ENCODE assay signal across 1 cellular context in the genomic region with DNA sequence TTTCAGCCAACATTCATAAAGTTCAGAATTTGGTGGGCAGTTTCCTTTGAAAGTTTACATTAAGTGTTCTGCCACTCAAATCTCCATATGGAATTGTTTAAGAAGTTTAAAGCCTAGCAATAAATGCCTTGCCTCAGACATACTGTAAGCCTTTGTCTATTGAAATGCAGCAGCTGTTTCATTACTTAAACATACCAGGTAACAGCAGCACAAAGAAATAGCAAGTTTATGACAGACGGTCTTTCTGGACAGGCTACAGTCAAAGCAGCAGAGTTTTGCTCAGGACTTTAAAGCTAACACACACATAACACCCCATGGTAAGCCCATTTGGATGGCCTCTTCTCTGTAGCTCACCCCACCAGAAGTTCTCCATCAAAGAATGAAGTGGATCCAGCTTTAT.
TF ChIP-seq lines count a peak whose summit lies in the region.

No MANE protein-coding gene starts in this region.

TF ChIP-seq in K562, 482 proteins besides CTCF, POLR2A, EP300 and RAD21:
- TF ChIP-seq FOXK1 (CRISPR knock-in tag; IDR thresholded peaks at IDR 0.05; ENCODE audit: borderline replicate concordance) (no peak), ERF (CRISPR knock-in tag; IDR thresholded peaks at IDR 0.05) (no peak), MEIS2 (IDR thresholded peaks at IDR 0.05; ENCODE audit: partially characterized antibody) (no peak), NR3C1 (CRISPR knock-in tag; IDR thresholded peaks at IDR 0.05) (no peak), ZNF239 (CRISPR knock-in tag; IDR thresholded peaks at IDR 0.05) (no peak), MCM7 (IDR thresholded peaks at IDR 0.05) (no peak), ZEB2 (IDR thresholded peaks at IDR 0.05) (no peak), ARID2 (IDR thresholded peaks at IDR 0.05) (no peak), HMG20B (CRISPR knock-in tag; IDR thresholded peaks at IDR 0.05) (no peak), SREBF1 (IDR thresholded peaks at IDR 0.05; ENCODE audit: borderline replicate concordance, low read depth, low read length) (no peak), ZNF24 (IDR thresholded peaks at IDR 0.05) (no peak), ASH1L (IDR thresholded peaks at IDR 0.05; ENCODE audit: borderline replicate concordance, low read depth, partially characterized antibody) (no peak), SRF (CRISPR knock-in tag; IDR thresholded peaks at IDR 0.05) (no peak), TGIF2 (CRISPR knock-in tag; IDR thresholded peaks at IDR 0.05) (no peak), HEY1 (CRISPR knock-in tag; IDR thresholded peaks at IDR 0.05; ENCODE audit: borderline replicate concordance) (no peak)
- TF ChIP-seq, protein P1, sequence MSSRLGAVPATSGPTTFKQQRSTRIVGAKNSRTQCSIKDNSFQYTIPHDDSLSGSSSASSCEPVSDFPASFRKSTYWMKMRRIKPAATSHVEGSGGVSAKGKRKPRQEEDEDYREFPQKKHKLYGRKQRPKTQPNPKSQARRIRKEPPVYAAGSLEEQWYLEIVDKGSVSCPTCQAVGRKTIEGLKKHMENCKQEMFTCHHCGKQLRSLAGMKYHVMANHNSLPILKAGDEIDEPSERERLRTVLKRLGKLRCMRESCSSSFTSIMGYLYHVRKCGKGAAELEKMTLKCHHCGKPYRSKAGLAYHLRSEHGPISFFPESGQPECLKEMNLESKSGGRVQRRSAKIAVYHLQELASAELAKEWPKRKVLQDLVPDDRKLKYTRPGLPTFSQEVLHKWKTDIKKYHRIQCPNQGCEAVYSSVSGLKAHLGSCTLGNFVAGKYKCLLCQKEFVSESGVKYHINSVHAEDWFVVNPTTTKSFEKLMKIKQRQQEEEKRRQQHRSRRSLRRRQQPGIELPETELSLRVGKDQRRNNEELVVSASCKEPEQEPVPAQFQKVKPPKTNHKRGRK (tag; IDR thresholded peaks at IDR 0.05), result no peak
